Comparison of ENCODE assay signal across 8 cellular contexts in the genomic region with DNA sequence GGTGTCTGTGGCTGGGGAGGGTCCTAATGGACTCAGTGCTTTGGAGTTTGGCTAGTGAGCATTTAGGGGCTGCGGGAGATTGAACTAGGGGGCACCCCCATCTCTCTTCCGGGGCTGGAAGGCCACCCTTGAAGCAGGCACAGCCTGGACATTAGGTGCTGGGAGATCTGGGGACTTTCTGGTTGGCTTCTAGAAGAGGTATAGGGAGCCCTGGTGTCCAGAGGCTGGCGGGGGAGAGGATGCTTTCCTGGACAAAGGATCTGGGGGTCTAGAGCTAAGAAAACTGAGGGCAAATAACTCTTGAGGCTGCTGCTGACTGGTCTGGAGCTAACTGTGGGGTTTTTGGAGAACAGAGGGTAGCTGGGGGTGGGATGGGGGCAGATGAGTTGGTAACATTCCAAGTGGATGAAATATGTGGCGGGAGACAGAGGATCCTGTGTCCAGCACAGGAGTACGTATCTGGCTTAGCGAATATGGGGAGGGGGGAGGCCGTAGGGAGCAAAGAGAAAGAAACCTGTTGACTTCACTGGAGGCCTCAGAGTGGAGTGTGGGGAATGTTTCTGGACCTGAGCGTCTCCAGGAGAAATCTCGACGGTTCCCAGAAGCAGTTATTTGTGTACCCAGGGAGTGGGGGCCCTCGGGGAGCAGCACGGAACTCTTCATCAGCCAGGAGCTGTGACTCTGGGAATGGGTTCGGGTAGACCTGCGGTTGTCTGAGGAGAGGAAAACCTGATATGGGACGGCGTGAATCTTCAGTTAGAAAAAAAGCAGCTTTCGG. TPM values are rescaled to one million over a fixed set of nuclear protein-coding genes. Genes with fewer than 3 reads are reported as not detected.
DNase-seq lines count a peak whose midpoint lies in the region; ATAC-seq and TF ChIP-seq lines count a peak whose summit lies in the region.

No MANE protein-coding gene starts in this region.

- TF ChIP-seq POLR2A in sigmoid colon (IDR thresholded peaks at IDR 0.05) (no peak), GM18505 (IDR thresholded peaks at IDR 0.05; ENCODE audit: borderline replicate concordance, extremely low read depth, insufficient read depth, insufficient read length) (no peak)

- peak overlapping the region; percentile 97 for H3K4me3 Mint-ChIP-seq in glutamatergic neuron (ENCODE audit: unreplicated experiment)

- H3K27ac ChIP-seq in BLaER1 (peak overlapping the region; percentile 100), sigmoid colon (peak overlapping the region; percentile 96 to 100 (median 100))

- H3K4me2 ChIP-seq in BLaER1 = peak overlapping the region; percentile 92

- H3K9ac ChIP-seq in BLaER1 = peak overlapping the region; percentile 100

- H3K27ac Mint-ChIP-seq in glutamatergic neuron (ENCODE audit: unreplicated experiment) = peak overlapping the region; percentile 97

- peaks cover 7% of the 10 kb centered on the region for H3K27me3 Mint-ChIP-seq in glutamatergic neuron (ENCODE audit: unreplicated experiment)

- peaks cover 25% of the 10 kb centered on the region for H3K4me1 Mint-ChIP-seq in glutamatergic neuron (ENCODE audit: low read depth, unreplicated experiment)

- intact Hi-C loops in sigmoid colon (cut with DNase I) = no loop called here

- H3K27me3 ChIP-seq in BLaER1 (no peaks in the 10 kb centered on the region), sigmoid colon (no peaks in the 10 kb centered on the region)

- no peaks in the 10 kb centered on the region for H3K36me3 Mint-ChIP-seq in glutamatergic neuron (ENCODE audit: unreplicated experiment)

- H3K9me3 ChIP-seq in BLaER1 = no peaks in the 10 kb centered on the region
- no peaks in the 10 kb centered on the region for H3K9me3 ChIP-seq in sigmoid colon

- TF ChIP-seq EP300 in sigmoid colon (IDR thresholded peaks at IDR 0.05) = no peak

- ATAC-seq in HG03280 (IDR thresholded peaks at IDR 0.05; ENCODE audit: unreplicated experiment) (no peak), GM18505 (IDR thresholded peaks at IDR 0.05; ENCODE audit: unreplicated experiment) (no peak)

- TF ChIP-seq CTCF in glutamatergic neuron (IDR thresholded peaks at IDR 0.05; ENCODE audit: partially characterized antibody, unreplicated experiment) (no peak), sigmoid colon (IDR thresholded peaks at IDR 0.05) (no peak)

- peak overlapping the region; percentile 83 for H3K4me3 ChIP-seq in BLaER1
- H3K4me3 ChIP-seq in sigmoid colon = peak overlapping the region; percentile 84 to 100 (median 92)

- H3K4me1 ChIP-seq in BLaER1 (peaks cover 34% of the 10 kb centered on the region), sigmoid colon (peaks cover 0 to 40% (median 33%) of the 10 kb centered on the region in 4 donors)

- peaks cover 19% of the 10 kb centered on the region for H3K9me3 Mint-ChIP-seq in glutamatergic neuron (ENCODE audit: unreplicated experiment)

- 5 to 26% methylated on average over 17 of the region's 17 CpGs for WGBS in sigmoid colon, 2 donors

- H4K20me1 ChIP-seq in BLaER1 = peaks cover 52% of the 10 kb centered on the region

- peak; percentile 45 for DNase-seq in HS-27A (ENCODE audit: low read depth)
- peak; percentile 32 to 44 for DNase-seq in activated T-cell treated with anti-CD3 and anti-CD28 coated beads, Interleukin-2, amount 50 U/mL, for 48 hours
- no peak for DNase-seq in glutamatergic neuron
- DNase-seq in sigmoid colon = peak; percentile 64
- no peak for DNase-seq in activated gamma-delta T cell (lab: John Stamatoyannopoulos, UW)

- peaks cover 41% of the 10 kb centered on the region for H3K36me3 ChIP-seq in BLaER1
- H3K36me3 ChIP-seq in sigmoid colon = peaks cover 21 to 28% (median 26%) of the 10 kb centered on the region in 4 donors

RNA-seq across cellular contexts. Expression of gene HNRNPUL1, which starts 1.4 kb away (rescaled TPM):
- 201 TPM for total RNA-seq in glutamatergic neuron (ENCODE audit: unreplicated experiment)
- 100 to 1,000 TPM; 120 to 153 (median 130) TPM for total RNA-seq in sigmoid colon
- polyA plus RNA-seq in sigmoid colon = 100 to 1,000 TPM in 1 of 3 donors, 10 to 100 TPM in 2; 61.9 to 133 (median 65.0) TPM

RNA-seq across cellular contexts. Expression of gene CCDC97, which starts 44.4 kb away (rescaled TPM):
- total RNA-seq in glutamatergic neuron (ENCODE audit: unreplicated experiment) (36.7 TPM), sigmoid colon (10 to 100 TPM in 1 of 4 donors, 1 to 10 TPM in 3; 8.7 to 16.6 (median 9.2) TPM)
- 10 to 100 TPM; 11.3 to 23.1 (median 15.6) TPM for polyA plus RNA-seq in sigmoid colon

RNA-seq across cellular contexts. Expression of gene AXL, which starts 46.5 kb away (rescaled TPM):
- total RNA-seq in glutamatergic neuron (ENCODE audit: unreplicated experiment) = not detected
- total RNA-seq in sigmoid colon = 100 to 1,000 TPM in 1 of 4 donors, 10 to 100 TPM in 3; 85.9 to 108 (median 95.4) TPM
- 10 to 100 TPM in 1 of 3 donors, 1 to 10 TPM in 2; 5.4 to 10.7 (median 7.4) TPM for polyA plus RNA-seq in sigmoid colon

Comparison
In these comparisons a context has a peak if more than half of its experiments do, and no peak if none do; other contexts are left out.
1. DNase-seq: peak in HS-27A (single experiment), activated T-cell treated with anti-CD3 and anti-CD28 coated beads, Interleukin-2, amount 50 U/mL, for 48 hours (2 of 2) and sigmoid colon (single experiment); none in glutamatergic neuron (single experiment) and activated gamma-delta T cell (single experiment).
2. RNA of gene AXL, which starts 46.5 kb away (total RNA-seq): 85.9 to 108 TPM in sigmoid colon; not detected in glutamatergic neuron (single experiment); every median in the first group is over 10 times any median in the second.